ENCODE assay signal across 21 cellular contexts in genomic region chr2:201953880-201954279, GRCh38.
DNase-seq lines count a peak whose midpoint lies in the region; ATAC-seq and TF ChIP-seq lines count a peak whose summit lies in the region.
"Had no signal": no experiment of that assay in that cellular context is flagged by ENCODE, and none has a peak within 500 bp of the region (broad histone marks: within the 10 kb centered on the region; RNA-seq: fewer than 3 reads in every experiment).

No MANE protein-coding gene starts in this region.

- H3K27ac ChIP-seq in BLaER1: no peak overlapping the region
- H3K27ac ChIP-seq: 22Rv1, KMS-11 had no signal

- no peaks in the 10 kb centered on the region for H3K27me3 ChIP-seq in BLaER1

- H3K36me3 ChIP-seq in BLaER1: no peaks in the 10 kb centered on the region

- TF ChIP-seq CTCF in fibroblast of the aortic adventitia (IDR thresholded peaks at IDR 0.05; ENCODE audit: insufficient read depth, low read length): no peak

- DNase-seq in DMS 273 (lab: John Stamatoyannopoulos, UW; ENCODE audit: unreplicated experiment) (peak; percentile 16), DMS 273 treated with DMSO at 0.1 percent for 48 hours (lab: John Stamatoyannopoulos, UW) (no peak), fibroblast of the aortic adventitia (ENCODE audit: low read depth) (peak; percentile 22), sciatic nerve (ENCODE audit: low spot score) (no peak), SK-N-DZ (ENCODE audit: low spot score) (no peak), amniotic stem cell (lab: John Stamatoyannopoulos, UW) (no peak)
- DNase-seq: Calu3, DMS53, GOT3, HCEC 1CT, NCI-H1048, NCI-H1417, NCI-H1694, NCI-H2029 treated with DMSO at 0.1 percent for 48 hours, NCI-H2227 treated with DMSO at 0.1 percent for 48 hours, RPMI8226, SHP77 had no signal

- no peaks in the 10 kb centered on the region for H3K9me3 ChIP-seq in BLaER1

- ATAC-seq in sciatic nerve: peak; percentile 35
- no peak for ATAC-seq in GM18502 (IDR thresholded peaks at IDR 0.05; ENCODE audit: poor library complexity, unreplicated experiment)

- H3K4me1 ChIP-seq in BLaER1: peaks cover 26% of the 10 kb centered on the region

- H3K9ac ChIP-seq in BLaER1: no peak overlapping the region
- H3K9ac ChIP-seq: KMS-11 had no signal

- H3K4me3 ChIP-seq in BLaER1 (no peak overlapping the region), fibroblast of the aortic adventitia (ENCODE audit: low read depth, low read length) (no peak overlapping the region)

- peak overlapping the region; percentile 50 for H3K4me2 ChIP-seq in BLaER1
- H3K4me2 ChIP-seq: KMS-11 had no signal

- H4K20me1 ChIP-seq in BLaER1: no peaks in the 10 kb centered on the region

- intact Hi-C loops in sciatic nerve (cut with DNase I): no loop called here

Comparison
In these comparisons a context has a peak if more than half of its experiments do, and no peak if none do; other contexts are left out.
1. DNase-seq: peak in DMS 273 (single experiment) and fibroblast of the aortic adventitia (single experiment); none in DMS 273 treated with DMSO at 0.1 percent for 48 hours (single experiment), sciatic nerve (single experiment), SK-N-DZ (single experiment) and amniotic stem cell (single experiment).